26 cellular contexts compared by ENCODE assay signal in the genomic region with DNA sequence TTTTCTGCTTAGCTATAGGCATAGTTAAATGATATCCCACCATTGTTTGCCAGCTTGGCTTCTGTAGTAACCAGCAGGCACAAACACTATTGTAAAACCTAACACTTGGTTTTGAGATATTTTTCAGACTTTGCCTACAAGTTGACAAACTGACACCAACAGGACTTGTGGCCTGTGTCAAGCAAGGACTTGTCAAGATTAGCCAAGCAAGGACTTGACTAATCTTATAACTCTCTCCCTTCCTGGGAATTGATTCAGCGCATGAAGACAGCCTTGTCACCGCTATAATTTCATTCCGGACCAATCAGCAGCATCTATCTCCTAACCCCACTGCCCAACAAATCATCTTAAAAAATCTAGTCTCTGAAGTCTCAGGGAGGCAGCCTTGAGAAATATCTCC.
"Had no signal": no experiment of that assay in that cellular context is flagged by ENCODE, and none has a peak within 500 bp of the region (broad histone marks: within the 10 kb centered on the region; RNA-seq: fewer than 3 reads in every experiment).

No MANE protein-coding gene starts in this region.

- H3K36me3 Mint-ChIP-seq: naive B cell; natural killer cell treated with Interleukin-12 subunit alpha and Interleukin-12 subunit beta and Interleukin-15 and Interleukin-18, amount 100 ng/mL, for 72 hours had no signal

- H3K9me3 ChIP-seq: colonic mucosa, gastrocnemius medialis, left lung, prostate gland, right atrium auricular region, stomach, thyroid gland, upper lobe of left lung had no signal

- DNase-seq: colonic mucosa; effector memory CD4-positive, alpha-beta T cell; erythroblast; gastrocnemius medialis; head of caudate nucleus; kidney; left lung; mucosa of descending colon; naive B cell; nucleus accumbens; stimulated activated CD4-positive, alpha-beta T cell treated with anti-CD3 and anti-CD28 coated beads, Interleukin-12 subunit alpha, Interleukin-12 subunit beta, amount 100 ng/mL, for 4 hours; stimulated activated CD4-positive, alpha-beta T cell treated with anti-CD3 and anti-CD28 coated beads, Interleukin-1b, Interleukin-23, amount 100 ng/mL, for 48 hours; stimulated activated CD4-positive, alpha-beta T cell treated with anti-CD3 and anti-CD28 coated beads, Interleukin-4, amount 100 ng/mL, for 1 hour; stimulated activated CD8-positive, alpha-beta memory T cell treated with anti-CD3 and anti-CD28 coated beads, Interleukin-4, amount 100 ng/mL, for 48 hours; stimulated activated naive CD4-positive, alpha-beta T cell treated with Interleukin-2 at 50 U/mL for 16 hours; stomach; thyroid gland; upper lobe of left lung had no signal

- ATAC-seq: gastrocnemius medialis; left lung; mucosa of descending colon; natural killer cell treated with Interleukin-12 subunit alpha and Interleukin-12 subunit beta and Interleukin-15 and Interleukin-18, amount 100 ng/mL, for 72 hours; sciatic nerve had no signal

- H3K27ac Mint-ChIP-seq: dendritic cell treated with granulocyte-macrophage colony-stimulating factor and Interleukin-4, amounts not matched to agents 40 ng/mL and 50 ng/mL, for 4 days; naive B cell; natural killer cell treated with Interleukin-12 subunit alpha and Interleukin-12 subunit beta and Interleukin-15 and Interleukin-18, amount 100 ng/mL, for 72 hours had no signal

- H3K36me3 ChIP-seq: colonic mucosa, gastrocnemius medialis, left lung, prostate gland, right atrium auricular region, stomach, thyroid gland, upper lobe of left lung had no signal

- H3K9me3 Mint-ChIP-seq: central memory CD8-positive, alpha-beta T cell; dendritic cell treated with granulocyte-macrophage colony-stimulating factor and Interleukin-4, amounts not matched to agents 40 ng/mL and 50 ng/mL, for 4 days; naive B cell; natural killer cell treated with Interleukin-12 subunit alpha and Interleukin-12 subunit beta and Interleukin-15 and Interleukin-18, amount 100 ng/mL, for 72 hours; neural crest cell had no signal

- H3K4me3 Mint-ChIP-seq: central memory CD8-positive, alpha-beta T cell; dendritic cell treated with granulocyte-macrophage colony-stimulating factor and Interleukin-4, amounts not matched to agents 40 ng/mL and 50 ng/mL, for 4 days; naive B cell; natural killer cell treated with Interleukin-12 subunit alpha and Interleukin-12 subunit beta and Interleukin-15 and Interleukin-18, amount 100 ng/mL, for 72 hours; neural crest cell had no signal

- H3K27ac ChIP-seq: colonic mucosa, gastrocnemius medialis, left lung, prostate gland, right atrium auricular region, stomach, thyroid gland, upper lobe of left lung had no signal

- H3K4me3 ChIP-seq: colonic mucosa, gastrocnemius medialis, left lung, mucosa of descending colon, prostate gland, right atrium auricular region, smooth muscle cell, stomach, thyroid gland, upper lobe of left lung had no signal

- H3K27me3 Mint-ChIP-seq: central memory CD8-positive, alpha-beta T cell; dendritic cell treated with granulocyte-macrophage colony-stimulating factor and Interleukin-4, amounts not matched to agents 40 ng/mL and 50 ng/mL, for 4 days; naive B cell had no signal

- H3K4me2 ChIP-seq: smooth muscle cell had no signal

- H3K4me1 Mint-ChIP-seq: central memory CD8-positive, alpha-beta T cell; naive B cell; neural crest cell had no signal

- H3K27me3 ChIP-seq: colonic mucosa, gastrocnemius medialis, left lung, right atrium auricular region, stomach, thyroid gland, upper lobe of left lung had no signal

- H3K4me1 ChIP-seq: colonic mucosa, gastrocnemius medialis, left lung, prostate gland, right atrium auricular region, stomach, thyroid gland, upper lobe of left lung had no signal
